Comparison of ENCODE assay signal across 19 cellular contexts in the genomic region with DNA sequence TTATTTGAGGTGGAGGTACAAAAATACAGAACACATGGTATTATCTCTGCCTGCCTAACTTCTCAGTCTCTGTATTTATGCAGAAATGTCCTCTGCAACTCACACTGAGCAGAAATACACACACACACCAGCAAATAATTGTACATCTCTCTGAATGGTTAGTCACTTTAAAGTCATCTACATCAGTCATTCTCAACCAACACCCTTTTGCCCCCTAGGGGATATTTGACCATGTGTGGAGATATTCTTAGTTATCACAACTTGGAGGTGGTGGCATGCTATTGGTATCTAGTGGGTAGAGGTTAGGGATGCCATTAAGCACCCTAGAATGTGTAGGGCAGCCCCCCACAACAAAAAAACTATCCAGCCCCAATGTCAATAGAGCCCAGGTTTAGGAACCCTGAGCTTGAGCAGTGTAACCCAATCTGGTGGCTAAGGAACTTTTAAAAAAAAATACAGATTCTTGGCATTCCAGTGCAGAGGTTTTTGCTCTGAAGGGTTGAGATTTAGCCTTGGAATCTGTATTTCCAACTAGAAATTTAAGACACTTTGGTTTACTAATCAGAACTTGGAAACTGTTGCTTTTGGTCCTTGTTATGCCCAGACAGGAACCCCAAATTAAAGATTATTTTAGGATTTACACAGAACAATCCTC.
DNase-seq lines count a peak whose midpoint lies in the region; ATAC-seq, FAIRE-seq and TF ChIP-seq lines count a peak whose summit lies in the region.
"Had no signal": no experiment of that assay in that cellular context is flagged by ENCODE, and none has a peak within 500 bp of the region (broad histone marks: within the 10 kb centered on the region; RNA-seq: fewer than 3 reads in every experiment).

No MANE protein-coding gene starts in this region.

- H3K14ac ChIP-seq in H1 (ENCODE audit: insufficient read length) = no peak overlapping the region
- no peak overlapping the region for H3K14ac ChIP-seq in mesenchymal stem cell (ENCODE audit: low read length in 2 of 2)

- H3K36me3 ChIP-seq in GM23338 (ENCODE audit: insufficient read depth) (no peaks in the 10 kb centered on the region), H1 (ENCODE audit: control insufficient read depth in 2 of 4, insufficient read depth in 4 of 4, low read length in 3 of 4) (no peaks in the 10 kb centered on the region), mesenchymal stem cell (ENCODE audit: control insufficient read depth in 1 of 2, insufficient read depth in 2 of 2, low read depth in 1 of 2, low read length in 2 of 2) (no peaks in the 10 kb centered on the region), prostate gland (no peaks in the 10 kb centered on the region)

- H3K9ac ChIP-seq in H1 (replicated peaks in 1 of 4; ENCODE audit: extremely low read depth in 1 of 4, low read depth in 3 of 4, low read length in 3 of 4) (no peak overlapping the region), mesenchymal stem cell (ENCODE audit: low read length) (peak overlapping the region; percentile 34)

- H3K27me3 ChIP-seq in GM23338 (ENCODE audit: insufficient read depth) (no peaks in the 10 kb centered on the region), H1 (replicated peaks in 1 of 4; ENCODE audit: control insufficient read depth in 3 of 4, extremely low read depth in 1 of 4, insufficient read depth in 3 of 4, low read length in 3 of 4) (no peaks in the 10 kb centered on the region; a peak in 1 of 7 replicates), mesenchymal stem cell (ENCODE audit: control insufficient read depth in 1 of 2, insufficient read depth in 1 of 2, low read length in 2 of 2) (peaks cover 0 to 54% of the 10 kb centered on the region in 2 experiments), prostate gland (replicated peaks; ENCODE audit: insufficient read depth) (peaks cover 3% of the 10 kb centered on the region)

- peaks cover 37% of the 10 kb centered on the region for H3K4me1 Mint-ChIP-seq in GM23338
- no peaks in the 10 kb centered on the region for H3K4me1 Mint-ChIP-seq in stimulated activated naive CD8-positive, alpha-beta T cell treated with anti-CD3 and anti-CD28 coated beads, Interleukin-15, amount 100 ng/mL, for 72 hours
- H3K4me1 Mint-ChIP-seq in activated naive CD8-positive, alpha-beta T cell treated with anti-CD3 and anti-CD28 coated beads for 36 hours = no peaks in the 10 kb centered on the region
- H3K4me1 Mint-ChIP-seq: CD4-positive, CD25-positive, alpha-beta regulatory T cell had no signal

- FAIRE-seq in H1 (lab: Jason Lieb, UNC) = no peak
- FAIRE-seq: A204.1, GM12891 had no signal

- no peaks in the 10 kb centered on the region for H3K36me3 Mint-ChIP-seq in GM23338 (ENCODE audit: low read depth)
- H3K36me3 Mint-ChIP-seq in activated naive CD8-positive, alpha-beta T cell treated with anti-CD3 and anti-CD28 coated beads for 36 hours = no peaks in the 10 kb centered on the region
- H3K36me3 Mint-ChIP-seq: CD4-positive, CD25-positive, alpha-beta regulatory T cell had no signal

- H3K4ac ChIP-seq in H1 (replicated peaks; ENCODE audit: insufficient read length, low read depth, low read length) (no peak overlapping the region), mesenchymal stem cell (ENCODE audit: low read depth in 1 of 2, low read length in 2 of 2) (no peak overlapping the region)

- TF ChIP-seq RAD21 in H1 (IDR thresholded peaks at IDR 0.05 in 1 of 2, conservative IDR thresholded peaks at IDR 0.05 in 1 of 2; ENCODE audit: low read depth in 2 of 2, low read length in 2 of 2) = no peak

- no peak overlapping the region for H2BK20ac ChIP-seq in H1 (ENCODE audit: low read length)

- TF ChIP-seq CTCF in GM23338 (conservative IDR thresholded peaks at IDR 0.05; ENCODE audit: low read depth in 2 of 2) (0 out of 4 replicates have a peak, but pooled peaks of 1 of the 2 experiments have one; percentile 11), H1 (IDR thresholded peaks at IDR 0.05; ENCODE audit: control extremely low read depth in 1 of 3, insufficient read depth in 1 of 3, low read depth in 1 of 3, low read length in 3 of 3) (no peak), prostate gland (IDR thresholded peaks at IDR 0.05) (no peak)

- H3K23ac ChIP-seq in H1 (ENCODE audit: insufficient read length) (no peak overlapping the region), mesenchymal stem cell (ENCODE audit: low read length in 2 of 2) (no peak overlapping the region)

- no peak overlapping the region for H2AFZ ChIP-seq in GM23338
- no peak overlapping the region for H2AFZ ChIP-seq in H1 (ENCODE audit: low read length)
- no peak overlapping the region for H2AFZ ChIP-seq in mesenchymal stem cell (ENCODE audit: low read depth, low read length)

- H3K27ac ChIP-seq in GM23338 (ENCODE audit: low read depth) (no peak overlapping the region), H1 (ENCODE audit: low read depth, low read length) (no peak overlapping the region), mesenchymal stem cell (ENCODE audit: low read length, poor library complexity, severe bottlenecking) (no peak overlapping the region), prostate gland (no peak overlapping the region)

- H4K91ac ChIP-seq in H1 (replicated peaks; ENCODE audit: insufficient read length, low read length) = no peak overlapping the region
- H4K91ac ChIP-seq in mesenchymal stem cell (ENCODE audit: low read length) = no peak overlapping the region

- H3K56ac ChIP-seq in H1 (replicated peaks; ENCODE audit: insufficient read length, low read depth, low read length) = no peak overlapping the region

- H3K18ac ChIP-seq in H1 (ENCODE audit: extremely low read depth, low read length) (no peak overlapping the region), mesenchymal stem cell (ENCODE audit: low read depth in 1 of 2, low read length in 2 of 2) (no peak overlapping the region)

- no peak for TF ChIP-seq POLR2A in H1 (IDR thresholded peaks at IDR 0.05; ENCODE audit: control extremely low read depth in 1 of 2, low read depth in 2 of 2, low read length in 2 of 2)
- no peak for TF ChIP-seq POLR2A in prostate gland (IDR thresholded peaks at IDR 0.05)

- no peak overlapping the region for H3K4me3 Mint-ChIP-seq in GM23338
- H3K4me3 Mint-ChIP-seq in stimulated activated naive CD8-positive, alpha-beta T cell treated with anti-CD3 and anti-CD28 coated beads, Interleukin-15, amount 100 ng/mL, for 72 hours = no peak overlapping the region
- no peak overlapping the region for H3K4me3 Mint-ChIP-seq in activated naive CD8-positive, alpha-beta T cell treated with anti-CD3 and anti-CD28 coated beads for 36 hours
- H3K4me3 Mint-ChIP-seq: CD4-positive, CD25-positive, alpha-beta regulatory T cell had no signal

- H2BK12ac ChIP-seq in H1 (ENCODE audit: low read depth, low read length) = no peak overlapping the region
- no peak overlapping the region for H2BK12ac ChIP-seq in mesenchymal stem cell (ENCODE audit: low read length in 2 of 2)

- no peak for TF ChIP-seq EP300 in H1 (IDR thresholded peaks at IDR 0.05; ENCODE audit: borderline replicate concordance in 1 of 2, low read depth in 2 of 2, low read length in 2 of 2)

- H4K5ac ChIP-seq in H1 (ENCODE audit: insufficient read length, low read depth, low read length) = no peak overlapping the region

- CTCF ChIA-PET in H1 (lab: Charles Lee; ENCODE audit: partially characterized antibody) = interaction anchor here (1.3 to 1.4 kb wide), 2 partner anchors 16 to 55 kb away, joined by 3 to 5 read pairs; no protein-coding TSS in a partner anchor

- H4K8ac ChIP-seq in H1 (ENCODE audit: extremely low read depth, insufficient read depth, low read length) = no peak overlapping the region
- H4K8ac ChIP-seq in mesenchymal stem cell (ENCODE audit: low read length) = no peak overlapping the region

- H3K27me3 Mint-ChIP-seq in GM23338 (ENCODE audit: insufficient read depth, low read depth, poor library complexity) = peaks cover 9% of the 10 kb centered on the region
- peaks cover 34% of the 10 kb centered on the region for H3K27me3 Mint-ChIP-seq in stimulated activated naive CD8-positive, alpha-beta T cell treated with anti-CD3 and anti-CD28 coated beads, Interleukin-15, amount 100 ng/mL, for 72 hours
- H3K27me3 Mint-ChIP-seq in activated naive CD8-positive, alpha-beta T cell treated with anti-CD3 and anti-CD28 coated beads for 36 hours = peaks cover 38% of the 10 kb centered on the region

- no peak overlapping the region for H3K4me3 ChIP-seq in GM23338
- H3K4me3 ChIP-seq in H1 (ENCODE audit: extremely low read depth in 1 of 4, insufficient read depth in 2 of 4, low read depth in 3 of 4, low read length in 4 of 4) = no peak overlapping the region
- H3K4me3 ChIP-seq in mesenchymal stem cell (ENCODE audit: insufficient read depth in 1 of 2, low read depth in 1 of 2, low read length in 2 of 2) = peak overlapping the region in 1 of 2 experiments; percentile 16
- H3K4me3 ChIP-seq in prostate gland = no peak overlapping the region

- H3K9me2 ChIP-seq in GM23338 (ENCODE audit: insufficient read depth) = peaks cover 6% of the 10 kb centered on the region; the same call in 1 of the 2 replicates

- no peak overlapping the region for H3K27ac Mint-ChIP-seq in GM23338
- H3K27ac Mint-ChIP-seq in stimulated activated naive CD8-positive, alpha-beta T cell treated with anti-CD3 and anti-CD28 coated beads, Interleukin-15, amount 100 ng/mL, for 72 hours = no peak overlapping the region
- H3K27ac Mint-ChIP-seq in activated naive CD8-positive, alpha-beta T cell treated with anti-CD3 and anti-CD28 coated beads for 36 hours = no peak overlapping the region
- H3K27ac Mint-ChIP-seq: CD4-positive, CD25-positive, alpha-beta regulatory T cell had no signal

- peaks cover 28% of the 10 kb centered on the region for H3K4me1 ChIP-seq in GM23338 (ENCODE audit: insufficient read depth)
- peaks cover 0 to 16% (median 3%) of the 10 kb centered on the region in 4 experiments; a peak in 4 of 7 replicates for H3K4me1 ChIP-seq in H1 (replicated peaks in 1 of 4; ENCODE audit: control insufficient read depth in 3 of 4, insufficient read depth in 4 of 4, low read length in 3 of 4)
- no peaks in the 10 kb centered on the region for H3K4me1 ChIP-seq in mesenchymal stem cell (ENCODE audit: control insufficient read depth, insufficient read depth, low read depth, low read length)
- no peaks in the 10 kb centered on the region for H3K4me1 ChIP-seq in prostate gland (replicated peaks)

- H3K79me2 ChIP-seq in GM23338 (replicated peaks; ENCODE audit: insufficient read depth) = no peaks in the 10 kb centered on the region
- H3K79me2 ChIP-seq in H1 (ENCODE audit: control insufficient read depth in 1 of 2, insufficient read depth in 2 of 2, low read length in 2 of 2) = no peaks in the 10 kb centered on the region

- no peaks in the 10 kb centered on the region for H4K20me1 ChIP-seq in GM23338 (replicated peaks; ENCODE audit: insufficient read depth)
- H4K20me1 ChIP-seq in H1 (replicated peaks in 1 of 2; ENCODE audit: control insufficient read depth in 1 of 2, insufficient read depth in 2 of 2, low read length in 2 of 2) = no peaks in the 10 kb centered on the region

- H2BK15ac ChIP-seq in H1 (ENCODE audit: low read length) (no peak overlapping the region), mesenchymal stem cell (ENCODE audit: low read depth, poor library complexity, severe bottlenecking) (no peak overlapping the region)

- H3K4me2 ChIP-seq in GM23338 (0 out of 2 replicates have a peak overlapping the region, but pooled peaks have one; percentile 7), H1 (ENCODE audit: insufficient read depth in 1 of 2, low read depth in 2 of 2, low read length in 2 of 2) (no peak overlapping the region), mesenchymal stem cell (ENCODE audit: low read length, poor library complexity, severe bottlenecking) (no peak overlapping the region)

- intact Hi-C loops in prostate gland (cut with DNase I) = no loop called here

- ATAC-seq in GM23338 = peak; percentile 42
- ATAC-seq in stimulated activated naive CD8-positive, alpha-beta T cell treated with anti-CD3 and anti-CD28 coated beads, Interleukin-15, amount 100 ng/mL, for 72 hours = no peak
- ATAC-seq: HCT116 had no signal

- H3K9me3 Mint-ChIP-seq in GM23338 = no peaks in the 10 kb centered on the region
- H3K9me3 Mint-ChIP-seq in stimulated activated naive CD8-positive, alpha-beta T cell treated with anti-CD3 and anti-CD28 coated beads, Interleukin-15, amount 100 ng/mL, for 72 hours = peaks cover 4 to 9% of the 10 kb centered on the region in 2 donors
- H3K9me3 Mint-ChIP-seq in activated naive CD8-positive, alpha-beta T cell treated with anti-CD3 and anti-CD28 coated beads for 36 hours = peaks cover 2% of the 10 kb centered on the region

- 0 out of 2 replicates have a peak, but pooled peaks cover 3% of the 10 kb centered on the region for H3F3A ChIP-seq in GM23338 (replicated peaks; ENCODE audit: low read depth)

- H2BK120ac ChIP-seq in H1 (replicated peaks; ENCODE audit: low read depth, low read length) (no peak overlapping the region), mesenchymal stem cell (ENCODE audit: low read depth, low read length) (no peak overlapping the region)

- no peaks in the 10 kb centered on the region for H3K9me3 ChIP-seq in H1 (ENCODE audit: insufficient read depth in 2 of 2, low read depth in 1 of 2, low read length in 1 of 2)
- H3K9me3 ChIP-seq in mesenchymal stem cell (ENCODE audit: control insufficient read depth, low read length) = no peaks in the 10 kb centered on the region
- no peaks in the 10 kb centered on the region for H3K9me3 ChIP-seq in prostate gland

- no peak overlapping the region for H2AK5ac ChIP-seq in H1 (ENCODE audit: low read depth, low read length)
- no peak overlapping the region for H2AK5ac ChIP-seq in mesenchymal stem cell (ENCODE audit: low read length, severe bottlenecking)

- no peaks in the 10 kb centered on the region for H3K23me2 ChIP-seq in H1 (ENCODE audit: low read depth, low read length)

- DNase-seq in AG20443 (ENCODE audit: low spot score) (peak; percentile 30), GM23338 (ENCODE audit: low spot score) (peak; percentile 55), H1 (ENCODE audit: low read depth in 1 of 2, low spot score in 2 of 2) (no peak), mesenchymal stem cell (no peak), prostate gland (ENCODE audit: low spot score) (no peak)
- no peak for DNase-seq in stimulated activated naive CD8-positive, alpha-beta T cell treated with anti-CD3 and anti-CD28 coated beads, Interleukin-15, amount 100 ng/mL, for 72 hours
- DNase-seq in activated CD4-positive, alpha-beta T cell treated with anti-CD3 and anti-CD28 coated beads, Interleukin-2, amount 50 U/mL, for 48 hours = no peak
- DNase-seq in activated naive CD8-positive, alpha-beta T cell treated with anti-CD3 and anti-CD28 coated beads for 36 hours = no peak
- DNase-seq: CD4-positive, CD25-positive, alpha-beta regulatory T cell; GOT3; NCI-H1092; NCI-H1436; NCI-H187 treated with DMSO at 0.1 percent for 48 hours; NCI-H2107; NCI-H446 treated with DMSO at 0.1 percent for 48 hours; NCI-H526 treated with DMSO at 0.1 percent for 48 hours had no signal

- H3K79me1 ChIP-seq in H1 (ENCODE audit: low read depth, low read length) (no peaks in the 10 kb centered on the region), mesenchymal stem cell (replicated peaks; ENCODE audit: low read length, poor library complexity, severe bottlenecking) (no peaks in the 10 kb centered on the region)

- POLR2A ChIA-PET in H1 (lab: Charles Lee; ENCODE audit: partially characterized antibody) = no interaction called here

- no peak overlapping the region for H2BK5ac ChIP-seq in H1 (ENCODE audit: low read depth, low read length)
- no peak overlapping the region for H2BK5ac ChIP-seq in mesenchymal stem cell (ENCODE audit: low read depth, low read length, poor library complexity, severe bottlenecking)

Comparison
In these comparisons a context has a peak if more than half of its experiments do, and no peak if none do; other contexts are left out.
1. DNase-seq: peak in AG20443 (single experiment) and GM23338 (single experiment); none in H1 (0 of 2), mesenchymal stem cell (single experiment), stimulated activated naive CD8-positive, alpha-beta T cell treated with anti-CD3 and anti-CD28 coated beads, Interleukin-15, amount 100 ng/mL, for 72 hours (0 of 2), activated CD4-positive, alpha-beta T cell treated with anti-CD3 and anti-CD28 coated beads, Interleukin-2, amount 50 U/mL, for 48 hours (0 of 2), prostate gland (single experiment) and activated naive CD8-positive, alpha-beta T cell treated with anti-CD3 and anti-CD28 coated beads for 36 hours (single experiment).